Comparison of ENCODE assay signal across 18 cellular contexts in genomic region chr15:98308117-98308516, GRCh38.
DNase-seq lines count a peak whose midpoint lies in the region; ATAC-seq and TF ChIP-seq lines count a peak whose summit lies in the region.
"Had no signal": no experiment of that assay in that cellular context is flagged by ENCODE, and none has a peak within 500 bp of the region (broad histone marks: within the 10 kb centered on the region; RNA-seq: fewer than 3 reads in every experiment).

No MANE protein-coding gene starts in this region.

- TF ChIP-seq CTCF in NB4 (IDR thresholded peaks at IDR 0.05; ENCODE audit: low read depth, low read length) (peak; percentile 40), epithelial cell of proximal tubule (conservative IDR thresholded peaks at IDR 0.05; ENCODE audit: low read depth, low read length) (peak; percentile 9), vagina (IDR thresholded peaks at IDR 0.05) (no peak), hepatocyte (IDR thresholded peaks at IDR 0.05; ENCODE audit: poor library complexity) (no peak), GM10266 (IDR thresholded peaks at IDR 0.05; ENCODE audit: control insufficient read depth, insufficient read depth, low read depth, missing control alignments) (no peak)

- 87% methylated on average over 4 of the region's 4 CpGs for WGBS in hepatocyte (ENCODE audit: low lambda C conversion rate, missing lambda C conversion rate)

- no peak overlapping the region for H3K27ac Mint-ChIP-seq in stimulated activated naive CD8-positive, alpha-beta T cell treated with anti-CD3 and anti-CD28 coated beads, Interleukin-15, amount 100 ng/mL, for 72 hours
- H3K27ac Mint-ChIP-seq: B cell had no signal

- H3K4me3 Mint-ChIP-seq in stimulated activated naive CD8-positive, alpha-beta T cell treated with anti-CD3 and anti-CD28 coated beads, Interleukin-15, amount 100 ng/mL, for 72 hours: no peak overlapping the region
- H3K4me3 Mint-ChIP-seq: B cell had no signal

- no peak overlapping the region for H3K27ac ChIP-seq in vagina
- H3K27ac ChIP-seq in hepatocyte: no peak overlapping the region
- H3K27ac ChIP-seq: HL-60, SJSA1 had no signal

- H3K27me3 ChIP-seq in vagina: no peaks in the 10 kb centered on the region
- peaks cover 9% of the 10 kb centered on the region for H3K27me3 ChIP-seq in hepatocyte

- H3K4me1 Mint-ChIP-seq in stimulated activated naive CD8-positive, alpha-beta T cell treated with anti-CD3 and anti-CD28 coated beads, Interleukin-15, amount 100 ng/mL, for 72 hours: no peaks in the 10 kb centered on the region
- H3K4me1 Mint-ChIP-seq: B cell had no signal

- TF ChIP-seq POLR2A in NB4 (IDR thresholded peaks at IDR 0.05; ENCODE audit: extremely low read depth, insufficient read length) (no peak), vagina (IDR thresholded peaks at IDR 0.05) (no peak)

- no peaks in the 10 kb centered on the region for H3K4me1 ChIP-seq in vagina
- no peaks in the 10 kb centered on the region for H3K4me1 ChIP-seq in hepatocyte (ENCODE audit: insufficient read depth)
- H3K4me1 ChIP-seq: SJSA1 had no signal

- peak; percentile 23 for ATAC-seq in stimulated activated naive CD8-positive, alpha-beta T cell treated with anti-CD3 and anti-CD28 coated beads, Interleukin-15, Interleukin-2, amounts not matched to agents 100 U/mL and 50 U/mL, for 24 hours
- ATAC-seq in stimulated activated naive CD8-positive, alpha-beta T cell treated with anti-CD3 and anti-CD28 coated beads, Interleukin-15, amount 100 ng/mL, for 72 hours: no peak
- ATAC-seq: Right ventricle myocardium inferior had no signal

- H3K27me3 Mint-ChIP-seq in stimulated activated naive CD8-positive, alpha-beta T cell treated with anti-CD3 and anti-CD28 coated beads, Interleukin-15, amount 100 ng/mL, for 72 hours: peaks cover 42% of the 10 kb centered on the region

- H3K4me3 ChIP-seq in NB4 (ENCODE audit: low read depth, low read length): no peak overlapping the region
- H3K4me3 ChIP-seq in epithelial cell of proximal tubule (ENCODE audit: low read depth, low read length): no peak overlapping the region
- no peak overlapping the region for H3K4me3 ChIP-seq in vagina
- no peak overlapping the region for H3K4me3 ChIP-seq in hepatocyte
- H3K4me3 ChIP-seq: SJSA1 had no signal

- no peak overlapping the region for H2AFZ ChIP-seq in hepatocyte

- H3K9me3 ChIP-seq in vagina (no peaks in the 10 kb centered on the region), hepatocyte (ENCODE audit: low read depth) (no peaks in the 10 kb centered on the region)
- H3K9me3 ChIP-seq: SJSA1 had no signal

- DNase-seq in stimulated activated naive CD8-positive, alpha-beta T cell treated with anti-CD3 and anti-CD28 coated beads, Interleukin-15, Interleukin-2, amounts not matched to agents 100 U/mL and 50 U/mL, for 24 hours: no peak
- no peak for DNase-seq in stimulated activated naive CD8-positive, alpha-beta T cell treated with anti-CD3 and anti-CD28 coated beads, Interleukin-15, amount 100 ng/mL, for 72 hours
- DNase-seq in NB4 (ENCODE audit: low read depth): no peak
- DNase-seq in epithelial cell of proximal tubule (ENCODE audit: low read depth): no peak
- DNase-seq in vagina (ENCODE audit: extremely low spot score in 2 of 2): peak; percentile 34 to 58
- no peak for DNase-seq in hepatocyte (ENCODE audit: low spot score)
- no peak for DNase-seq in GM10266 (ENCODE audit: extremely low spot score)
- DNase-seq in activated effector memory CD4-positive, alpha-beta T cell treated with anti-CD3 and anti-CD28 coated beads, Interleukin-2, amount 50 U/mL, for 16 hours: no peak
- DNase-seq: KBM-7, NCI-H1105, NCI-H146, NCI-H2029 treated with DMSO at 0.1 percent for 48 hours, NCI-H2171, NCI-H524 treated with DMSO at 0.1 percent for 48 hours had no signal

- no peaks in the 10 kb centered on the region for H4K20me1 ChIP-seq in hepatocyte (ENCODE audit: insufficient read depth, poor library complexity, severe bottlenecking)

- no peaks in the 10 kb centered on the region for H3K9me3 Mint-ChIP-seq in stimulated activated naive CD8-positive, alpha-beta T cell treated with anti-CD3 and anti-CD28 coated beads, Interleukin-15, amount 100 ng/mL, for 72 hours

- H3K4me2 ChIP-seq in hepatocyte: no peak overlapping the region

- no peaks in the 10 kb centered on the region for H3K9me2 ChIP-seq in hepatocyte (replicated peaks; ENCODE audit: insufficient read depth)

- no peaks in the 10 kb centered on the region for H3K36me3 ChIP-seq in vagina
- no peaks in the 10 kb centered on the region for H3K36me3 ChIP-seq in hepatocyte (replicated peaks; ENCODE audit: insufficient read depth, low read depth)
- H3K36me3 ChIP-seq: SJSA1 had no signal

- no peaks in the 10 kb centered on the region for H3K79me2 ChIP-seq in hepatocyte

- intact Hi-C loops in vagina (cut with DNase I): no loop called here

Comparison
In these comparisons a context has a peak if more than half of its experiments do, and no peak if none do; other contexts are left out.
1. DNase-seq: peak in vagina (2 of 2); none in stimulated activated naive CD8-positive, alpha-beta T cell treated with anti-CD3 and anti-CD28 coated beads, Interleukin-15, Interleukin-2, amounts not matched to agents 100 U/mL and 50 U/mL, for 24 hours (single experiment), stimulated activated naive CD8-positive, alpha-beta T cell treated with anti-CD3 and anti-CD28 coated beads, Interleukin-15, amount 100 ng/mL, for 72 hours (0 of 2), NB4 (single experiment), epithelial cell of proximal tubule (single experiment), hepatocyte (single experiment), GM10266 (single experiment) and activated effector memory CD4-positive, alpha-beta T cell treated with anti-CD3 and anti-CD28 coated beads, Interleukin-2, amount 50 U/mL, for 16 hours (single experiment).
2. CTCF ChIP-seq: peak in NB4 (single experiment) and epithelial cell of proximal tubule (single experiment); none in vagina (0 of 3), hepatocyte (single experiment) and GM10266 (single experiment).